Comparison of ENCODE assay signal across 1 cellular context in the genomic region with DNA sequence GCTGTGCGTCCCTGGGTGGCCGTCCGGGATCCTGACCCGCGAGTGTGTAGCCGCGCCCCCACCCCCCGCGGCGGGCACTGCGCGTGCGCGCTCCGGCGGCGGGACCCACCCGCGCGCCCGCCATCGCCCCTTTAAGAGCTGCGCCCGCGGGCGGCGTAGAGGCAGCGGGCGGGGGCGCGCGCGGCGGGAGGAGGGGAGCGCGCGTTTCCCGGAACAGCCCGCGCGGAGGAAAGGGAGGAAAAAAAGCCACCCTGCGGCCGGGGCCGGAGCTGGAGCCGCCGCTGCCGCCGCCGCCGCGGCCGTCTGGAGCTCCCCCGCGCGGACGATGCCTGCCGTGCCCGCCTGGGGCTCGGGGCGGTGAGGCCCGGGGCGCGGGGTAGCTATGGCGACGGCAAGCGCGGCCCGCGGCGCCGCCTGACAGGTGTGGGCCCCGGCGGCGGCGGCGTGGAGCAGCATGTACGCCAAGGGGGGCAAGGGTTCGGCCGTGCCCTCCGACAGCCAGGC.
TF ChIP-seq lines count a peak whose summit lies in the region.

A gene (plus strand): TSS at position 204 of the 504 bp plus-strand sequence. CDS start 251 bp downstream, at position 455.

TF ChIP-seq in A549, 52 proteins besides CTCF, POLR2A, EP300 and RAD21 (continued from another document):
- TF ChIP-seq, protein P1, sequence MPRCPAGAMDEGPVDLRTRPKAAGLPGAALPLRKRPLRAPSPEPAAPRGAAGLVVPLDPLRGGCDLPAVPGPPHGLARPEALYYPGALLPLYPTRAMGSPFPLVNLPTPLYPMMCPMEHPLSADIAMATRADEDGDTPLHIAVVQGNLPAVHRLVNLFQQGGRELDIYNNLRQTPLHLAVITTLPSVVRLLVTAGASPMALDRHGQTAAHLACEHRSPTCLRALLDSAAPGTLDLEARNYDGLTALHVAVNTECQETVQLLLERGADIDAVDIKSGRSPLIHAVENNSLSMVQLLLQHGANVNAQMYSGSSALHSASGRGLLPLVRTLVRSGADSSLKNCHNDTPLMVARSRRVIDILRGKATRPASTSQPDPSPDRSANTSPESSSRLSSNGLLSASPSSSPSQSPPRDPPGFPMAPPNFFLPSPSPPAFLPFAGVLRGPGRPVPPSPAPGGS (IDR thresholded peaks at IDR 0.05): 0 out of 3 replicates have a peak, but pooled peaks have one; percentile 37
TF ChIP-seq in A549: peak in this region for 6.
